Comparison of ENCODE assay signal across 8 cellular contexts in the genomic region with DNA sequence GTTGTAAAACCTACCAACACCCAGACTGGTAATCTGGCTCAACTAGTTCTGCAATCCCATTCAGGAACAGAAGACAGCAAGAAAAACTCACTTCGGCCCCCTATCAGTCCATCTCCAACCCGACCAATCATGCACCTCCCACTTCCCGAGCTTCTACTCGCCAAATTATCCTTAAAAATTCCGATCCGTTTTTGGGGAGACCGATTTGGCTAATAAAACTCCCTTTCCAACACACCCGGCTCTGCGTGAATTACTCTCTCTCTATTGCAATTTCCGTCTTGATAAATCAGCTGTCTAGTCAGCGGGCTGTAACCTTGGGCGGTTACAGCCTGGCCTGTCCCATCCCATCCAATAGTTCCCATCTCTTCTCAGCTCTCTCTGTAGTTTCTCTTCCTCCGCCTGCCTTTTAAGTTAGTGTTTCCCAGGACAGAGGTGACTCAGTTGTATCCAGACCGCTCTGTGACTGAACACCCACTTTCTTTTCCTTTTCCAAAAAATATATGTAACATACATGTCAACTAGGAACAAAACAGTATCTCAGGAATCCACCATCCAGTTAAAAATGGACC. TPM values are rescaled to one million over a fixed set of nuclear protein-coding genes. Genes with fewer than 3 reads are reported as not detected.
DNase-seq lines count a peak whose midpoint lies in the region; ATAC-seq, FAIRE-seq and TF ChIP-seq lines count a peak whose summit lies in the region.

No MANE protein-coding gene starts in this region.

- H3K9me3 ChIP-seq in body of pancreas: no peaks in the 10 kb centered on the region
- H3K9me3 ChIP-seq in iPS-18a (ENCODE audit: control insufficient read depth, low read depth, low read length): no peaks in the 10 kb centered on the region
- H3K9me3 ChIP-seq in small intestine (ENCODE audit: control insufficient read depth, low read depth): no peaks in the 10 kb centered on the region

- H3K4me3 Mint-ChIP-seq in activated T-cell treated with anti-CD3 and anti-CD28 coated beads, Interleukin-2, amount 50 U/mL, for 4 hours: peak overlapping the region; percentile 92

- H3K4me1 Mint-ChIP-seq in activated T-cell treated with anti-CD3 and anti-CD28 coated beads, Interleukin-2, amount 50 U/mL, for 4 hours (ENCODE audit: low read depth): peaks cover 58% of the 10 kb centered on the region

- H3K27me3 ChIP-seq in body of pancreas: no peaks in the 10 kb centered on the region
- no peaks in the 10 kb centered on the region for H3K27me3 ChIP-seq in iPS-18a (ENCODE audit: control insufficient read depth, insufficient read depth, low read length)
- H3K27me3 ChIP-seq in small intestine (ENCODE audit: control insufficient read depth in 2 of 2, insufficient read depth in 2 of 2, low read length in 2 of 2): no peaks in the 10 kb centered on the region

- TF ChIP-seq POLR2A in body of pancreas (IDR thresholded peaks at IDR 0.05): no peak

- 0 to 1% methylated on average over 14 of the region's 14 CpGs for WGBS in body of pancreas, 2 donors
- 0% methylated on average over 14 of the region's 14 CpGs for whole genome bisulfite sequencing in small intestine, 3 donors

- peak; percentile 25 to 41 for ATAC-seq in activated T-cell treated with anti-CD3 and anti-CD28 coated beads, Interleukin-2, amount 50 U/mL, for 4 hours
- ATAC-seq in HG02840 (IDR thresholded peaks at IDR 0.05; ENCODE audit: low FRiP score, unreplicated experiment): peak; percentile 7
- ATAC-seq in body of pancreas: peak; percentile 30

- intact Hi-C loops in body of pancreas (cut with DNase I): no loop called here

- H3K27ac ChIP-seq in body of pancreas: peak overlapping the region; percentile 72 to 95 (median 92)
- peak overlapping the region; percentile 93 for H3K27ac ChIP-seq in iPS-18a (ENCODE audit: low read length)
- H3K27ac ChIP-seq in small intestine (ENCODE audit: low read depth in 1 of 2, low read length in 1 of 2): peak overlapping the region; percentile 84 to 88

- peaks cover 11% of the 10 kb centered on the region for H3K36me3 Mint-ChIP-seq in activated T-cell treated with anti-CD3 and anti-CD28 coated beads, Interleukin-2, amount 50 U/mL, for 4 hours (ENCODE audit: insufficient read depth)

- DNase-seq in activated T-cell treated with anti-CD3 and anti-CD28 coated beads, Interleukin-2, amount 50 U/mL, for 4 hours: no peak
- DNase-seq in activated T-cell treated with anti-CD3 and anti-CD28 coated beads, Interleukin-2, amount 50 U/mL, for 48 hours: no peak
- peak; percentile 57 for DNase-seq in NOMO-1 treated with dmso at 0.1 percent for 144 hours (lab: John Stamatoyannopoulos, UW; ENCODE audit: unreplicated experiment)
- peak in 2 of 4 donors; percentile 15 to 37 for DNase-seq in body of pancreas
- DNase-seq in small intestine: peak; percentile 58
- no peak for DNase-seq in activated effector memory CD4-positive, alpha-beta T cell treated with Interleukin-2 at 50 U/mL for 16 hours

- H3K4me3 ChIP-seq in body of pancreas: peak overlapping the region; percentile 72 to 79
- H3K4me3 ChIP-seq in iPS-18a (ENCODE audit: low read length): peak overlapping the region; percentile 96
- peak overlapping the region; percentile 24 to 64 for H3K4me3 ChIP-seq in small intestine (ENCODE audit: low read depth in 1 of 2, low read length in 2 of 2)

- H3K4me1 ChIP-seq in body of pancreas: peaks cover 42% of the 10 kb centered on the region
- H3K4me1 ChIP-seq in iPS-18a (ENCODE audit: control insufficient read depth, low read depth, low read length): peaks cover 6% of the 10 kb centered on the region
- peaks cover 2 to 3% of the 10 kb centered on the region in 2 donors for H3K4me1 ChIP-seq in small intestine (ENCODE audit: control insufficient read depth in 2 of 2, insufficient read depth in 1 of 2, low read depth in 1 of 2, low read length in 1 of 2)

- no peak for FAIRE-seq in small intestine (lab: Jason Lieb, UNC)

- TF ChIP-seq CTCF in body of pancreas (IDR thresholded peaks at IDR 0.05): peak in 1 of 7 experiments; percentile 3

- H3K36me3 ChIP-seq in body of pancreas (replicated peaks in 1 of 2; ENCODE audit: insufficient read depth in 1 of 2, low read depth in 2 of 2) (no peaks in the 10 kb centered on the region), iPS-18a (ENCODE audit: control insufficient read depth, low read depth, low read length) (no peaks in the 10 kb centered on the region), small intestine (ENCODE audit: control insufficient read depth in 2 of 2, insufficient read depth in 2 of 2, low read length in 2 of 2) (no peaks in the 10 kb centered on the region)

- H3K27me3 Mint-ChIP-seq in activated T-cell treated with anti-CD3 and anti-CD28 coated beads, Interleukin-2, amount 50 U/mL, for 4 hours (ENCODE audit: low read depth): no peaks in the 10 kb centered on the region

- H3K9me3 Mint-ChIP-seq in activated T-cell treated with anti-CD3 and anti-CD28 coated beads, Interleukin-2, amount 50 U/mL, for 4 hours: no peaks in the 10 kb centered on the region

- peak overlapping the region; percentile 99 for H3K9ac ChIP-seq in iPS-18a (ENCODE audit: low read length)

RNA-seq across cellular contexts. Expression of a gene that starts 0.8 kb away (rescaled TPM):
- 10 to 100 TPM; 60.0 to 71.1 (median 60.6) TPM for total RNA-seq in activated T-cell treated with anti-CD3 and anti-CD28 coated beads, Interleukin-2, amount 50 U/mL, for 4 hours
- total RNA-seq in body of pancreas: 10 to 100 TPM; 22.8 to 46.5 TPM
- polyA plus RNA-seq in small intestine: 10 to 100 TPM; 17.3 to 29.8 (median 20.1) TPM

Comparison
In these comparisons a context has a peak if more than half of its experiments do, and no peak if none do; other contexts are left out.
1. DNase-seq: peak in NOMO-1 treated with dmso at 0.1 percent for 144 hours (single experiment) and small intestine (single experiment); none in activated T-cell treated with anti-CD3 and anti-CD28 coated beads, Interleukin-2, amount 50 U/mL, for 4 hours (single experiment), activated T-cell treated with anti-CD3 and anti-CD28 coated beads, Interleukin-2, amount 50 U/mL, for 48 hours (0 of 2) and activated effector memory CD4-positive, alpha-beta T cell treated with Interleukin-2 at 50 U/mL for 16 hours (single experiment).
2. H3K4me3 ChIP-seq: peak in every context shown above with its lines; median percentile 96 in iPS-18a; 76 in body of pancreas; 44 in small intestine.
3. Peak in every context shown above with its lines, with median percentiles within 50 percentile points of each other: ATAC-seq and H3K27ac ChIP-seq.